21 cellular contexts compared by ENCODE assay signal in the genomic region with DNA sequence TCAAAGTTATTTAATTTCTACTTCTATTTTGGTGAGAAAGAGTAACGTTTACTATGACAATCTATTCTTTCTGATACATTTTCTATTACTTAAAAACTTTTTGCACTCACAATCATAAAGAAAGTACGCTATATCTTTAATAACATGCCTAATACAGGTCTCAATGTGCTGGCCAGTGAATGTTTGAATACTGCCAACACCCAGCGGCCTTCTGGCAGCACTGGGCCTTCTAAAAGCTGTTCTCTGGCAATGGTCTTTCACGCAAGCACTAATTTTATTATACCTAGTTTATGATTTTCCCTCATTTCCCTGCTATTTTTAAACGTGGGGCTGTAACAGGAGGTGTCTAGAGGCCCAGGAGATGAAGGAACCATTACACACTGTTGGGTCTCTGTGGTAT.
"Had no signal": no experiment of that assay in that cellular context is flagged by ENCODE, and none has a peak within 500 bp of the region (broad histone marks: within the 10 kb centered on the region; RNA-seq: fewer than 3 reads in every experiment).

No MANE protein-coding gene starts in this region.

- H3K4me1 ChIP-seq: body of pancreas had no signal

- H3K9me3 ChIP-seq: body of pancreas, sigmoid colon, stomach, upper lobe of left lung had no signal

- H3K27ac ChIP-seq: body of pancreas, cardiac muscle cell, parathyroid adenoma, sigmoid colon, stomach, upper lobe of left lung had no signal

- H3K27me3 ChIP-seq: body of pancreas, cardiac muscle cell, sigmoid colon, stomach, upper lobe of left lung had no signal

- H3K9ac ChIP-seq: parathyroid adenoma had no signal

- H3K36me3 ChIP-seq: cardiac muscle cell, sigmoid colon, stomach, upper lobe of left lung had no signal

- H3K4me3 ChIP-seq: body of pancreas, cardiac muscle cell, lung, sigmoid colon, smooth muscle cell, stomach, upper lobe of left lung had no signal

- ATAC-seq: activated T-cell treated with anti-CD3 and anti-CD28 coated beads, Interleukin-2, amount 50 U/mL, for 72 hours; body of pancreas; left colon; stimulated activated memory B cell treated with anti-CD40 and anti-IgM and Interleukin-4, amounts not matched to agents 10 μg/mL and 1 μg/mL and 100 μg/mL, for 72 hours had no signal

- H3K4me2 ChIP-seq: smooth muscle cell had no signal

- DNase-seq: activated CD4-positive, alpha-beta memory T cell treated with anti-CD3 and anti-CD28 coated beads, Interleukin-2, amount 10 ng/mL, durations not matched to agents 7 days and 5 days; activated CD4-positive, alpha-beta T cell treated with anti-CD3 and anti-CD28 coated beads for 48 hours; activated effector memory CD4-positive, alpha-beta T cell treated with Interleukin-2 at 50 U/mL for 16 hours; activated naive CD4-positive, alpha-beta T cell treated with anti-CD3 and anti-CD28 coated beads for 36 hours; activated naive CD8-positive, alpha-beta T cell treated with anti-CD3 and anti-CD28 coated beads, Interleukin-2, amount 10 ng/mL, durations not matched to agents 7 days and 5 days; activated T-cell treated with anti-CD3 and anti-CD28 coated beads, Interleukin-2, amount 50 U/mL, for 72 hours; body of pancreas; effector memory CD4-positive, alpha-beta T cell; foreskin melanocyte; islet precursor cell; left colon; naive B cell; sigmoid colon; stimulated activated CD4-positive, alpha-beta T cell treated with anti-CD3 and anti-CD28 coated beads, Interleukin-15, amount 100 ng/mL, for 24 hours; stomach; upper lobe of left lung had no signal
